Comparison of ENCODE assay signal across 35 cellular contexts in the genomic region with DNA sequence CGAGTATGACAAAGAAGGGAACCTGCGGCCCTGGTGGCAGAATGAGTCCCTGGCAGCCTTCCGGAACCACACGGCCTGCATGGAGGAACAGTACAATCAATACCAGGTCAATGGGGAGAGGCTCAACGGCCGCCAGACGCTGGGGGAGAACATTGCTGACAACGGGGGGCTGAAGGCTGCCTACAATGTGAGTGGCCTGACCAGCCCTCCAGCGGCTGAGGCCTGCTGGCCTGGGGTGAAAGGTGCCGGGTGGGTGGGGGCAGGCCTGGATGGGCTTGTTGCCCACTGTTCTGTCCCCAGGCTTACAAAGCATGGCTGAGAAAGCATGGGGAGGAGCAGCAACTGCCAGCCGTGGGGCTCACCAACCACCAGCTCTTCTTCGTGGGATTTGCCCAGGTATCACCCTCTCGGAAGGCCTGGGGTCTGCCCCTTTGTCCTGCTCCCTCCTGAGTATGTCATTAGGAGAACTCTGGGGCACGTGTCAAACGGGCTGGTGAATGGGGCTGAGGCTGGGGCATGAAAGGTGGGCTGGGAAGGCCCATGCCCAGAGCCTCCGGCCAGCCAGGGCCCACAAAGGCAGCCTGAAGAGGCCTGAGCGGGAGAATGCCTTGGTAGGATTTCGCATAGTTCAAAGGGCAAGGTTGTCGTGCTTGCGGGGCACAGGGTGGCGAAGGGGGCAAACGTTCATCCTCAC. TPM values are rescaled to one million over a fixed set of nuclear protein-coding genes. Genes with fewer than 3 reads are reported as not detected.
"Had no signal": no experiment of that assay in that cellular context is flagged by ENCODE, and none has a peak within 500 bp of the region (broad histone marks: within the 10 kb centered on the region; RNA-seq: fewer than 3 reads in every experiment).

No MANE protein-coding gene starts in this region.

- H3K36me3 ChIP-seq: left lung, lower lobe of right lung, neural progenitor cell, pancreas, prostate gland, sigmoid colon, stomach, thyroid gland, transverse colon, upper lobe of left lung, vagina had no signal

- H3K9me3 Mint-ChIP-seq: immature natural killer cell; mesothelial cell of epicardium; naive B cell; natural killer cell; nephron progenitor cell; neural progenitor cell; stimulated activated memory B cell treated with anti-CD40 and anti-IgM and Interleukin-4, amounts not matched to agents 10 μg/mL and 1 μg/mL and 100 μg/mL, for 72 hours had no signal

- H3K4me3 Mint-ChIP-seq: immature natural killer cell; mesothelial cell of epicardium; naive B cell; natural killer cell; nephron progenitor cell; neural progenitor cell; stimulated activated memory B cell treated with anti-CD40 and anti-IgM and Interleukin-4, amounts not matched to agents 10 μg/mL and 1 μg/mL and 100 μg/mL, for 72 hours had no signal

- H3K4me1 Mint-ChIP-seq: immature natural killer cell; mesothelial cell of epicardium; naive B cell; natural killer cell; nephron progenitor cell; neural progenitor cell; stimulated activated memory B cell treated with anti-CD40 and anti-IgM and Interleukin-4, amounts not matched to agents 10 μg/mL and 1 μg/mL and 100 μg/mL, for 72 hours had no signal

- H3K9me3 ChIP-seq: left lung, lower lobe of right lung, pancreas, prostate gland, sigmoid colon, stomach, testis, thyroid gland, transverse colon, upper lobe of left lung, vagina had no signal

- H3K27me3 ChIP-seq: pancreas, testis, thyroid gland, upper lobe of left lung, vagina had no signal

- H2AFZ ChIP-seq: neural progenitor cell had no signal

- H3K4me3 ChIP-seq: left lung, lower lobe of right lung, neural progenitor cell, pancreas, prostate gland, sigmoid colon, smooth muscle cell, stomach, testis, thyroid gland, transverse colon, upper lobe of left lung, vagina had no signal

- FAIRE-seq: islet of Langerhans, kidney, pancreas had no signal

- H3K4me1 ChIP-seq: left lung, lower lobe of right lung, neural progenitor cell, prostate gland, sigmoid colon, testis, thyroid gland, transverse colon, upper lobe of left lung, vagina had no signal

- H3K27ac ChIP-seq: left lung, lower lobe of right lung, neural progenitor cell, pancreas, prostate gland, sigmoid colon, stomach, testis, thyroid gland, transverse colon, upper lobe of left lung, vagina had no signal

- H3K27ac Mint-ChIP-seq: immature natural killer cell; mesothelial cell of epicardium; naive B cell; natural killer cell; nephron progenitor cell; neural progenitor cell; stimulated activated memory B cell treated with anti-CD40 and anti-IgM and Interleukin-4, amounts not matched to agents 10 μg/mL and 1 μg/mL and 100 μg/mL, for 72 hours had no signal

- DNase-seq: hypothalamus; immature natural killer cell; kidney; left colon; left lung; lower lobe of right lung; mesendoderm; naive B cell; natural killer cell; nephron progenitor cell; retina; right cardiac atrium; sigmoid colon; stimulated activated CD4-positive, alpha-beta T cell treated with anti-CD3 and anti-CD28 coated beads, Interleukin-1b, Interleukin-23, amount 100 ng/mL, for 48 hours; stimulated activated CD4-positive, alpha-beta T cell treated with anti-CD3 and anti-CD28 coated beads, Interleukin-2, amount 100 ng/mL, for 48 hours; stimulated activated CD4-positive, alpha-beta T cell treated with anti-CD3 and anti-CD28 coated beads, Interleukin-4, amount 100 ng/mL, for 4 hours; stimulated activated CD8-positive, alpha-beta memory T cell treated with anti-CD3 and anti-CD28 coated beads, Interleukin-4, amount 100 ng/mL, for 48 hours; stimulated activated naive CD8-positive, alpha-beta T cell treated with anti-CD3 and anti-CD28 coated beads, Interleukin-15, Interleukin-2, amounts not matched to agents 100 U/mL and 50 U/mL, for 24 hours; stomach; testis; thyroid gland; transverse colon; upper lobe of left lung had no signal

- H3K4me2 ChIP-seq: neural progenitor cell, smooth muscle cell had no signal

- H3K36me3 Mint-ChIP-seq: immature natural killer cell; mesothelial cell of epicardium; naive B cell; natural killer cell; neural progenitor cell; stimulated activated memory B cell treated with anti-CD40 and anti-IgM and Interleukin-4, amounts not matched to agents 10 μg/mL and 1 μg/mL and 100 μg/mL, for 72 hours had no signal

- H3K9ac ChIP-seq: neural progenitor cell had no signal

RNA-seq across cellular contexts. Expression of a gene that starts 15.4 kb away (rescaled TPM):
- total RNA-seq: kidney, left lung, liver, lower lobe of right lung, mesothelial cell of epicardium, mononuclear cell, natural killer cell, omental fat pad, smooth muscle cell, thyroid gland, transverse colon, upper lobe of left lung, urinary bladder had no signal
- polyA plus RNA-seq: immature natural killer cell, liver, smooth muscle cell, stomach had no signal

RNA-seq across cellular contexts. Expression of a gene that starts 29.8 kb away (rescaled TPM):
- total RNA-seq: liver, lower lobe of right lung, mononuclear cell, smooth muscle cell, stomach, thyroid gland, transverse colon, vagina had no signal
- polyA plus RNA-seq: immature natural killer cell, smooth muscle cell had no signal
